In the genomic region with DNA sequence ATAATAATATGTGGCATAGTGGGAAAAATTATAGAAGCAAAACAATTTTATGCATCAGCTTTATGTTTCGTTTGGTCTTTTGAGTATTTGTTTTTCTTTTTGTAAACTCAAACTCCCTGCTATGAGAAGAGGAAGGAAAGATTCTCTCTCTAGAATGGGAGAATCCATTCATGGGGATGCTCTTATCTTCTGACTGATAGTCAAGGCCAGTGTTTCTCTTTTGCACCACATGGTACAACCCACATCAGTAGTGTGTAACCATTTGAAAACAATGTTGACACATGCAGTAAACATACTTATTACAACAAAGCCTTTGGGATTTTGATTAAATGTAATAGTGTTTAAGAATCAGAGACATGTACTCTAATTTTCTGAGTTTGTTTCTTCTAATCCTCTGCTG, we compare ENCODE assay signal across 21 cellular contexts.
DNase-seq lines count a peak whose midpoint lies in the region; ATAC-seq, FAIRE-seq and TF ChIP-seq lines count a peak whose summit lies in the region.
"Had no signal": no experiment of that assay in that cellular context is flagged by ENCODE, and none has a peak within 500 bp of the region (broad histone marks: within the 10 kb centered on the region; RNA-seq: fewer than 3 reads in every experiment).

No MANE protein-coding gene starts in this region.

- no peak for TF ChIP-seq POLR2A in H54 (IDR thresholded peaks at IDR 0.05; ENCODE audit: low read depth, low read length)

- peak; percentile 61 for FAIRE-seq in H54 (lab: Jason Lieb, UNC)
- FAIRE-seq: GM12878, HepG2 had no signal

- CTCF ChIA-PET in activated CD4-positive, alpha-beta T cell treated with anti-CD3 and anti-CD28 coated beads, Interleukin-2, amount 10 ng/mL, durations not matched to agents 7 days and 5 days (lab: Charles Lee): no interaction called here

- no peak overlapping the region for H3K4me3 Mint-ChIP-seq in activated CD4-positive, alpha-beta T cell treated with anti-CD3 and anti-CD28 coated beads, Interleukin-2, amount 10 ng/mL, durations not matched to agents 7 days and 5 days
- H3K4me3 Mint-ChIP-seq: CD14-positive monocyte; CD4-positive, alpha-beta memory T cell; GM23338; HFFc6 had no signal

- POLR2A ChIA-PET in activated CD4-positive, alpha-beta T cell treated with anti-CD3 and anti-CD28 coated beads, Interleukin-2, amount 10 ng/mL, durations not matched to agents 7 days and 5 days (lab: Charles Lee): no interaction called here

- peaks cover 3% of the 10 kb centered on the region for H3K27me3 Mint-ChIP-seq in activated CD4-positive, alpha-beta T cell treated with anti-CD3 and anti-CD28 coated beads, Interleukin-2, amount 10 ng/mL, durations not matched to agents 7 days and 5 days
- H3K27me3 Mint-ChIP-seq: CD4-positive, alpha-beta memory T cell had no signal

- H3K36me3 Mint-ChIP-seq in activated CD4-positive, alpha-beta T cell treated with anti-CD3 and anti-CD28 coated beads, Interleukin-2, amount 10 ng/mL, durations not matched to agents 7 days and 5 days (ENCODE audit: low read depth): no peaks in the 10 kb centered on the region
- H3K36me3 Mint-ChIP-seq: CD14-positive monocyte; CD4-positive, alpha-beta memory T cell had no signal

- no peak overlapping the region for H3K27ac Mint-ChIP-seq in activated CD4-positive, alpha-beta T cell treated with anti-CD3 and anti-CD28 coated beads, Interleukin-2, amount 10 ng/mL, durations not matched to agents 7 days and 5 days
- H3K27ac Mint-ChIP-seq: CD14-positive monocyte; CD4-positive, alpha-beta memory T cell; GM23338; HFFc6 had no signal

- H3K9me3 Mint-ChIP-seq in activated CD4-positive, alpha-beta T cell treated with anti-CD3 and anti-CD28 coated beads, Interleukin-2, amount 10 ng/mL, durations not matched to agents 7 days and 5 days: no peaks in the 10 kb centered on the region
- H3K9me3 Mint-ChIP-seq: GM23338, HFFc6 had no signal

- DNase-seq in NCI-H82 (lab: John Stamatoyannopoulos, UW) (peak; percentile 10), NCI-H82 treated with DMSO at 0.1 percent for 48 hours (lab: John Stamatoyannopoulos, UW; ENCODE audit: unreplicated experiment) (no peak), H54 (ENCODE audit: insufficient read length, low spot score) (no peak), amniotic epithelial cell (ENCODE audit: low read depth) (peak; percentile 70), smooth muscle cell of the brain vasculature (ENCODE audit: low read depth, low spot score) (peak; percentile 6)
- DNase-seq in activated CD4-positive, alpha-beta T cell treated with anti-CD3 and anti-CD28 coated beads, Interleukin-2, amount 10 ng/mL, durations not matched to agents 7 days and 5 days: no peak
- DNase-seq: 8988T; CD4-positive, alpha-beta memory T cell; COR-L47; DMS 273 treated with DMSO at 0.1 percent for 48 hours; DMS53; DND-41; EL; H7; HFFc6 had no signal

- no peak for ATAC-seq in GM19463 (IDR thresholded peaks at IDR 0.05; ENCODE audit: unreplicated experiment)
- ATAC-seq: GM12878, GM23338, HCT116, HepG2 had no signal

- no peaks in the 10 kb centered on the region for H3K4me1 Mint-ChIP-seq in activated CD4-positive, alpha-beta T cell treated with anti-CD3 and anti-CD28 coated beads, Interleukin-2, amount 10 ng/mL, durations not matched to agents 7 days and 5 days
- H3K4me1 Mint-ChIP-seq: CD4-positive, alpha-beta memory T cell had no signal

Comparison
In these comparisons a context has a peak if more than half of its experiments do, and no peak if none do; other contexts are left out.
1. DNase-seq: peak in NCI-H82 (single experiment), amniotic epithelial cell (single experiment) and smooth muscle cell of the brain vasculature (single experiment); none in NCI-H82 treated with DMSO at 0.1 percent for 48 hours (single experiment), H54 (single experiment) and activated CD4-positive, alpha-beta T cell treated with anti-CD3 and anti-CD28 coated beads, Interleukin-2, amount 10 ng/mL, durations not matched to agents 7 days and 5 days (single experiment).